Comparison of ENCODE assay signal across 10 cellular contexts in genomic region chr22:17035976-17036841, GRCh38. TPM values are rescaled to one million over a fixed set of nuclear protein-coding genes. Genes with fewer than 3 reads are reported as not detected.
A peak's percentile ranks its signal among the peaks of the same experiment; 100 is the strongest.
DNase-seq lines count a peak whose midpoint lies in the region; ATAC-seq and TF ChIP-seq lines count a peak whose summit lies in the region.
"Not testable (repeated sequence)": the region's sequence is repeated elsewhere in the genome, so short reads cannot be mapped to it uniquely, and the experiment has no call there.
"Had no signal": no experiment of that assay in that cellular context is flagged by ENCODE, and none has a peak within 500 bp of the region (broad histone marks: within the 10 kb centered on the region; RNA-seq: fewer than 3 reads in every experiment).

No MANE protein-coding gene starts in this region.

- H3K4me1 ChIP-seq in HCT116 (ENCODE audit: control insufficient read depth in 1 of 2, insufficient read depth in 2 of 2, low read length in 2 of 2) (peaks cover 8 to 25% of the 10 kb centered on the region in 2 experiments), KMS-11 (ENCODE audit: low read depth, poor library complexity, severe bottlenecking) (peaks cover 15% of the 10 kb centered on the region), upper lobe of left lung (peaks cover 4 to 12% (median 6%) of the 10 kb centered on the region in 4 donors)
- not testable (repeated sequence) for H3K4me1 ChIP-seq in prostate gland (replicated peaks)

- not testable (repeated sequence) for H3K27ac ChIP-seq in HCT116 (ENCODE audit: low read depth, low read length); KMS-11; prostate gland; upper lobe of left lung

- not testable (repeated sequence) for H3K27me3 Mint-ChIP-seq in activated CD4-positive, alpha-beta T cell treated with anti-CD3 and anti-CD28 coated beads for 36 hours

- DNase-seq in GM10266 (ENCODE audit: extremely low spot score); HCT116 (ENCODE audit: low read depth, low spot score); activated CD4-positive, alpha-beta T cell treated with anti-CD3 and anti-CD28 coated beads for 36 hours; prostate gland (ENCODE audit: low spot score): not testable (repeated sequence)
- peak; percentile 42 for DNase-seq in cerebellum (ENCODE audit: low spot score)
- peak in 26 of 51 donors; percentile 21 to 71 (median 40) for DNase-seq in hypothalamus (lab: John Stamatoyannopoulos, UW)
- DNase-seq in upper lobe of left lung, result peak in 1 of 2 donors; percentile 81

- not testable (repeated sequence) for H3K9me3 ChIP-seq in HCT116 (ENCODE audit: control insufficient read depth in 1 of 2, insufficient read depth in 1 of 2, low read depth in 1 of 2, low read length in 2 of 2); prostate gland; upper lobe of left lung

- H3K4me3 ChIP-seq in HCT116 (replicated peaks in 1 of 2; ENCODE audit: low read depth in 1 of 2, low read length in 2 of 2) (peak overlapping the region; percentile 36 to 69), prostate gland (peak overlapping the region; percentile 5 to 14), upper lobe of left lung (peak overlapping the region in 3 of 4 donors; percentile 21 to 34 (median 31))
- not testable (repeated sequence) for H3K4me3 ChIP-seq in KMS-11 (IDR thresholded peaks at IDR 0.05; ENCODE audit: insufficient read depth, low read depth, low read length)

- H3K4me3 Mint-ChIP-seq in activated CD4-positive, alpha-beta T cell treated with anti-CD3 and anti-CD28 coated beads for 36 hours, result peak overlapping the region; percentile 23

- H3K27ac Mint-ChIP-seq in activated CD4-positive, alpha-beta T cell treated with anti-CD3 and anti-CD28 coated beads for 36 hours, result peak overlapping the region; percentile 60

- intact Hi-C loops in HCT116 (cut with micrococcal nuclease); activated CD4-positive, alpha-beta T cell treated with anti-CD3 and anti-CD28 coated beads for 36 hours (cut with DNase I, micrococcal nuclease); prostate gland (cut with DNase I): not testable (repeated sequence)

- H3K4me2 ChIP-seq in HCT116 (ENCODE audit: low read length) (peak overlapping the region; percentile 55), KMS-11 (peak overlapping the region; percentile 25; the same call in 1 of the 2 replicates)

- H3K79me2 ChIP-seq in HCT116 (ENCODE audit: insufficient read depth, low read length), result peaks cover 32% of the 10 kb centered on the region
- peaks cover 33% of the 10 kb centered on the region for H3K79me2 ChIP-seq in KMS-11 (ENCODE audit: insufficient read depth, low read depth)

- not testable (repeated sequence) for H3K36me3 ChIP-seq in HCT116 (ENCODE audit: control insufficient read depth in 1 of 2, insufficient read depth in 2 of 2, low read length in 2 of 2); KMS-11 (ENCODE audit: insufficient read depth); prostate gland; upper lobe of left lung

- not testable (repeated sequence) for BruUV-seq in HCT116 (replicated peaks; lab: Mats Ljungman, UMichigan)

- TF ChIP-seq RAD21 in HCT116 (IDR thresholded peaks at IDR 0.05; ENCODE audit: low read depth), result not testable (repeated sequence)

- H2AFZ ChIP-seq in HCT116 (ENCODE audit: low read depth, low read length, poor library complexity, severe bottlenecking), result not testable (repeated sequence)
- peak overlapping the region; percentile 49 for H2AFZ ChIP-seq in KMS-11 (ENCODE audit: low read depth)

- WGBS in prostate gland, result 26% methylated on average over 48 of the region's 56 CpGs
- 29 to 39% methylated on average over 38 to 43 of the region's 56 CpGs for WGBS in upper lobe of left lung, 2 donors

- H3K9ac ChIP-seq in HCT116 (ENCODE audit: low read length), result peak overlapping the region; percentile 46
- peak overlapping the region; percentile 95; the same call in 1 of the 2 replicates for H3K9ac ChIP-seq in KMS-11

- RAD21 ChIA-PET in HCT116 (lab: Charles Lee; ENCODE audit: low non-redundant PET in 1 of 2, low total read pairs in 2 of 2, uncharacterized antibody in 2 of 2, unreplicated experiment in 2 of 2), result not testable (repeated sequence)

- not testable (repeated sequence) for H4K20me1 ChIP-seq in HCT116 (ENCODE audit: insufficient read depth); KMS-11 (ENCODE audit: insufficient read depth)

- peak; percentile 43 for ATAC-seq in HCT116
- peak; percentile 26 for ATAC-seq in activated CD4-positive, alpha-beta T cell treated with anti-CD3 and anti-CD28 coated beads for 36 hours
- ATAC-seq in upper lobe of left lung (ENCODE audit: low FRiP score in 2 of 2), result peak; percentile 35 to 36

- CTCF ChIA-PET in HCT116 (lab: Charles Lee), result interaction anchor here (1.2 kb wide), 1 partner anchor 22 kb away, joined by 4 read pairs; no protein-coding TSS in a partner anchor
- CTCF ChIA-PET in activated CD4-positive, alpha-beta T cell treated with anti-CD3 and anti-CD28 coated beads for 36 hours (lab: Charles Lee), result not testable (repeated sequence)

- H3K9me2 ChIP-seq in HCT116 (ENCODE audit: insufficient read depth), result not testable (repeated sequence)

- TF ChIP-seq EP300 in upper lobe of left lung (IDR thresholded peaks at IDR 0.05), result not testable (repeated sequence)

- H3K27me3 ChIP-seq in HCT116 (ENCODE audit: insufficient read depth, low read length); KMS-11 (ENCODE audit: insufficient read depth, low read depth); prostate gland (replicated peaks; ENCODE audit: insufficient read depth): not testable (repeated sequence)
- peaks cover 0 to 12% (median 7%) of the 10 kb centered on the region in 4 donors for H3K27me3 ChIP-seq in upper lobe of left lung

- not testable (repeated sequence) for H3K36me3 Mint-ChIP-seq in activated CD4-positive, alpha-beta T cell treated with anti-CD3 and anti-CD28 coated beads for 36 hours (ENCODE audit: low read depth)

- TF ChIP-seq POLR2A in HCT116 (IDR thresholded peaks at IDR 0.05; ENCODE audit: borderline replicate concordance, extremely low read depth, insufficient read depth, insufficient read length); prostate gland (IDR thresholded peaks at IDR 0.05); upper lobe of left lung (IDR thresholded peaks at IDR 0.05): not testable (repeated sequence)

- POLR2A ChIA-PET in HCT116 (lab: Charles Lee); activated CD4-positive, alpha-beta T cell treated with anti-CD3 and anti-CD28 coated beads for 36 hours (lab: Charles Lee): not testable (repeated sequence)

- TF ChIP-seq CTCF in GM10266 (IDR thresholded peaks at IDR 0.05; ENCODE audit: control insufficient read depth, insufficient read depth, low read depth, missing control alignments), result peak; percentile 7
- not testable (repeated sequence) for TF ChIP-seq CTCF in HCT116 (IDR thresholded peaks at IDR 0.05 in 2 of 3, conservative IDR thresholded peaks at IDR 0.05 in 1 of 3; ENCODE audit: borderline replicate concordance in 1 of 3, insufficient read depth in 1 of 3, low read depth in 2 of 3, low read length in 2 of 3); KMS-11 (conservative IDR thresholded peaks at IDR 0.05; ENCODE audit: low read depth, low read length); prostate gland (IDR thresholded peaks at IDR 0.05); upper lobe of left lung (IDR thresholded peaks at IDR 0.05)

- not testable (repeated sequence) for H3K4me1 Mint-ChIP-seq in activated CD4-positive, alpha-beta T cell treated with anti-CD3 and anti-CD28 coated beads for 36 hours

- H3K9me3 Mint-ChIP-seq in activated CD4-positive, alpha-beta T cell treated with anti-CD3 and anti-CD28 coated beads for 36 hours (ENCODE audit: low read depth), result not testable (repeated sequence)

RNA-seq across cellular contexts. Expression of gene GAB4, which starts 28.2 kb away (rescaled TPM):
- total RNA-seq in HCT116 (2021; ENCODE audit: unreplicated experiment) (not detected), cerebellum (not detected), prostate gland (1 to 10 TPM in 1 of 2 donors, not detected in 1; 3.4 TPM), upper lobe of left lung (not detected)
- not detected in 2 replicates for polyA plus RNA-seq in HCT116 (2012)
- total RNA-seq in activated CD4-positive, alpha-beta T cell treated with anti-CD3 and anti-CD28 coated beads for 36 hours, result not detected
- total RNA-seq: neural crest cell, PC-9 had no signal

RNA-seq across cellular contexts. Expression of gene IL17RA, which starts 48.6 kb away (rescaled TPM):
- total RNA-seq in HCT116 (2021; ENCODE audit: unreplicated experiment), result 17.3 TPM
- 8.5 and 10.5 TPM in 2 replicates for polyA plus RNA-seq in HCT116 (2012)
- total RNA-seq in activated CD4-positive, alpha-beta T cell treated with anti-CD3 and anti-CD28 coated beads for 36 hours, result 10 to 100 TPM; 13.1 to 13.3 TPM
- total RNA-seq in cerebellum, result 6.6 TPM
- total RNA-seq in prostate gland, result 10 to 100 TPM; 16.1 to 17.4 TPM
- total RNA-seq in upper lobe of left lung, result 10 to 100 TPM; 22.6 to 58.9 (median 35.9) TPM
